ENCODE assay signal across 17 cellular contexts in the genomic region with DNA sequence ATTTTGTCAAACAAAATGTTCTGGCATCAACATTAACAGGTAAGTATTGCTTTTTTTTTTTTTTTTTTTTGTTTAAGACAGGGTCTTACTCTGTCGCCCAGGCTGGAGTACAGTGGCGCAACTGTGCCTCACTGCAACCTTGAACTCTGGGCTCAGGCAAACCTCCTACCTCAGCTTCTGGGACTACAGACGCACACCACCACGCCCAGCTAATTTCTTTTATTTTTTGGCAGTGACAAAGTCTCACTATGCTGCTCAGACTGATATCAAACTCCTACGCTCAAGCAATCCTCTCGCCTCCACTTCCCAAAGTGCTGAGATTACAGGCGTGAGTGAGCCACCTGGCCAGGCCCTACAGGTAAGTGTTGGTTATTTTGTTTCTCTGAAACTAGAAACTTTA. TPM values are rescaled to one million over a fixed set of nuclear protein-coding genes. Genes with fewer than 3 reads are reported as not detected.
DNase-seq lines count a peak whose midpoint lies in the region; ATAC-seq, FAIRE-seq and TF ChIP-seq lines count a peak whose summit lies in the region.
"Had no signal": no experiment of that assay in that cellular context is flagged by ENCODE, and none has a peak within 500 bp of the region (broad histone marks: within the 10 kb centered on the region; RNA-seq: fewer than 3 reads in every experiment).

No MANE protein-coding gene starts in this region.

- H3K27me3 ChIP-seq in PC-3 (ENCODE audit: low read length) (no peaks in the 10 kb centered on the region), hepatocyte (no peaks in the 10 kb centered on the region), small intestine (ENCODE audit: control insufficient read depth in 2 of 2, insufficient read depth in 2 of 2, low read length in 2 of 2) (no peaks in the 10 kb centered on the region)
- H3K27me3 ChIP-seq: ascending aorta, ovary had no signal

- H2AFZ ChIP-seq in PC-3 (ENCODE audit: low read length), result no peak overlapping the region
- H2AFZ ChIP-seq in hepatocyte, result no peak overlapping the region

- peaks cover 11% of the 10 kb centered on the region for H3K4me1 ChIP-seq in PC-3 (ENCODE audit: insufficient read depth, low read length)
- peaks cover 29% of the 10 kb centered on the region for H3K4me1 ChIP-seq in hepatocyte (ENCODE audit: insufficient read depth)
- no peaks in the 10 kb centered on the region for H3K4me1 ChIP-seq in small intestine (ENCODE audit: control insufficient read depth in 2 of 2, insufficient read depth in 1 of 2, low read depth in 1 of 2, low read length in 1 of 2)

- CTCF ChIA-PET in activated CD4-positive, alpha-beta memory T cell treated with anti-CD3 and anti-CD28 coated beads for 36 hours (lab: Charles Lee), result no interaction called here
- CTCF ChIA-PET in activated CD4-positive, alpha-beta memory T cell treated with anti-CD3 and anti-CD28 coated beads, Interleukin-2, amount 10 ng/mL, durations not matched to agents 7 days and 5 days (lab: Charles Lee), result interaction anchor here (1.0 kb wide), 1 partner anchor 136 kb away, joined by 3 read pairs; no protein-coding TSS in a partner anchor
- CTCF ChIA-PET in PC-3 (lab: Charles Lee), result no interaction called here

- H3K4me2 ChIP-seq in PC-3 (ENCODE audit: low read length) (peak overlapping the region; percentile 91), hepatocyte (peak overlapping the region; percentile 79)

- H3K9me2 ChIP-seq in PC-3 (replicated peaks; ENCODE audit: low read length) (no peaks in the 10 kb centered on the region), hepatocyte (replicated peaks; ENCODE audit: insufficient read depth) (no peaks in the 10 kb centered on the region)

- no peaks in the 10 kb centered on the region for H3K36me3 ChIP-seq in PC-3 (ENCODE audit: low read depth, low read length)
- H3K36me3 ChIP-seq in hepatocyte (replicated peaks; ENCODE audit: insufficient read depth, low read depth), result no peaks in the 10 kb centered on the region
- H3K36me3 ChIP-seq in small intestine (ENCODE audit: control insufficient read depth in 2 of 2, insufficient read depth in 2 of 2, low read length in 2 of 2), result no peaks in the 10 kb centered on the region
- H3K36me3 ChIP-seq: ascending aorta, ovary had no signal

- no peaks in the 10 kb centered on the region for H3K9me3 Mint-ChIP-seq in activated CD4-positive, alpha-beta memory T cell treated with anti-CD3 and anti-CD28 coated beads for 36 hours
- peaks cover 4% of the 10 kb centered on the region for H3K9me3 Mint-ChIP-seq in activated CD4-positive, alpha-beta memory T cell treated with anti-CD3 and anti-CD28 coated beads, Interleukin-2, amount 10 ng/mL, durations not matched to agents 7 days and 5 days

- no peak overlapping the region for H3K27ac Mint-ChIP-seq in activated CD4-positive, alpha-beta memory T cell treated with anti-CD3 and anti-CD28 coated beads for 36 hours
- H3K27ac Mint-ChIP-seq in activated CD4-positive, alpha-beta memory T cell treated with anti-CD3 and anti-CD28 coated beads, Interleukin-2, amount 10 ng/mL, durations not matched to agents 7 days and 5 days, result no peak overlapping the region

- in situ Hi-C loops in G401 (cut with HindIII; ENCODE audit: low sequenced_read_pairs), result no loop called here

- intact Hi-C loops in activated CD4-positive, alpha-beta memory T cell treated with anti-CD3 and anti-CD28 coated beads for 36 hours (cut with micrococcal nuclease), result loop anchor here (5.0 to 10.0 kb wide), 2 partner anchors 374 to 408 kb away; a partner anchor contains a TSS
- intact Hi-C loops in PC-3 (cut with micrococcal nuclease), result loop anchor here (5.0 kb wide), 1 partner anchor 137 kb away; no protein-coding TSS in a partner anchor

- POLR2A ChIA-PET in activated CD4-positive, alpha-beta memory T cell treated with anti-CD3 and anti-CD28 coated beads for 36 hours (lab: Charles Lee), result no interaction called here
- POLR2A ChIA-PET in activated CD4-positive, alpha-beta memory T cell treated with anti-CD3 and anti-CD28 coated beads, Interleukin-2, amount 10 ng/mL, durations not matched to agents 7 days and 5 days (lab: Charles Lee), result interaction anchor here (1.4 to 2.0 kb wide), 2 partner anchors 51 to 82 kb away, joined by 4 to 8 read pairs; no protein-coding TSS in a partner anchor
- POLR2A ChIA-PET in PC-3 (lab: Charles Lee; ENCODE audit: unreplicated experiment), result no interaction called here

- H4K20me1 ChIP-seq in PC-3 (ENCODE audit: low read length) (peaks cover 29% of the 10 kb centered on the region), hepatocyte (ENCODE audit: insufficient read depth, poor library complexity, severe bottlenecking) (peaks cover 41% of the 10 kb centered on the region)

- H3K9ac ChIP-seq in PC-3 (ENCODE audit: low read length), result no peak overlapping the region

- DNase-seq in activated CD4-positive, alpha-beta memory T cell treated with anti-CD3 and anti-CD28 coated beads for 36 hours, result no peak
- no peak for DNase-seq in activated CD4-positive, alpha-beta memory T cell treated with anti-CD3 and anti-CD28 coated beads, Interleukin-2, amount 10 ng/mL, durations not matched to agents 7 days and 5 days
- DNase-seq in PC-3 (no peak), hepatocyte (ENCODE audit: low spot score) (no peak), small intestine (peak; percentile 59), G401 (ENCODE audit: low spot score) (no peak), ureter (ENCODE audit: low spot score) (no peak)
- DNase-seq: activated CD8-positive, alpha-beta memory T cell treated with anti-CD3 and anti-CD28 coated beads for 24 hours; effector CD8-positive, alpha-beta T cell; H7; NCI-H1436 treated with DMSO at 0.1 percent for 48 hours; NCI-H82 had no signal

- H3K4me3 Mint-ChIP-seq in activated CD4-positive, alpha-beta memory T cell treated with anti-CD3 and anti-CD28 coated beads for 36 hours, result peak overlapping the region; percentile 13
- no peak overlapping the region for H3K4me3 Mint-ChIP-seq in activated CD4-positive, alpha-beta memory T cell treated with anti-CD3 and anti-CD28 coated beads, Interleukin-2, amount 10 ng/mL, durations not matched to agents 7 days and 5 days

- WGBS in hepatocyte (ENCODE audit: low lambda C conversion rate, missing lambda C conversion rate), result 82% methylated on average over 7 of the region's 7 CpGs
- WGBS in small intestine, 3 donors, result 22 to 62% (median 31%) methylated on average over 7 of the region's 7 CpGs

- no peak for TF ChIP-seq CTCF in PC-3 (conservative IDR thresholded peaks at IDR 0.05; ENCODE audit: low read depth, low read length)
- no peak for TF ChIP-seq CTCF in hepatocyte (IDR thresholded peaks at IDR 0.05; ENCODE audit: poor library complexity)

- H3K27ac ChIP-seq in PC-3 (ENCODE audit: low read length) (no peak overlapping the region), hepatocyte (no peak overlapping the region), small intestine (ENCODE audit: low read depth in 1 of 2, low read length in 1 of 2) (no peak overlapping the region)
- H3K27ac ChIP-seq: ascending aorta, ovary, SK-N-MC had no signal

- no peak for ATAC-seq in PC-3
- ATAC-seq in GM18867 (IDR thresholded peaks at IDR 0.05; ENCODE audit: unreplicated experiment), result no peak

- BruUV-seq in PC-3 (replicated peaks; lab: Mats Ljungman, UMichigan), result no TSS peak

- no peaks in the 10 kb centered on the region for H3K27me3 Mint-ChIP-seq in activated CD4-positive, alpha-beta memory T cell treated with anti-CD3 and anti-CD28 coated beads for 36 hours
- H3K27me3 Mint-ChIP-seq in activated CD4-positive, alpha-beta memory T cell treated with anti-CD3 and anti-CD28 coated beads, Interleukin-2, amount 10 ng/mL, durations not matched to agents 7 days and 5 days, result no peaks in the 10 kb centered on the region

- peaks cover 4% of the 10 kb centered on the region for H3K36me3 Mint-ChIP-seq in activated CD4-positive, alpha-beta memory T cell treated with anti-CD3 and anti-CD28 coated beads for 36 hours
- peaks cover 12% of the 10 kb centered on the region for H3K36me3 Mint-ChIP-seq in activated CD4-positive, alpha-beta memory T cell treated with anti-CD3 and anti-CD28 coated beads, Interleukin-2, amount 10 ng/mL, durations not matched to agents 7 days and 5 days (ENCODE audit: low read depth)

- H3K4me3 ChIP-seq in PC-3 (ENCODE audit: low read length) (no peak overlapping the region), hepatocyte (no peak overlapping the region), small intestine (ENCODE audit: low read depth in 1 of 2, low read length in 2 of 2) (no peak overlapping the region)
- H3K4me3 ChIP-seq: ovary had no signal

- H3K4me1 Mint-ChIP-seq in activated CD4-positive, alpha-beta memory T cell treated with anti-CD3 and anti-CD28 coated beads for 36 hours (ENCODE audit: low read depth), result peaks cover 46% of the 10 kb centered on the region
- H3K4me1 Mint-ChIP-seq in activated CD4-positive, alpha-beta memory T cell treated with anti-CD3 and anti-CD28 coated beads, Interleukin-2, amount 10 ng/mL, durations not matched to agents 7 days and 5 days, result peaks cover 21% of the 10 kb centered on the region

- H3K9me3 ChIP-seq in PC-3 (ENCODE audit: low read length), result no peaks in the 10 kb centered on the region
- no peaks in the 10 kb centered on the region for H3K9me3 ChIP-seq in hepatocyte (ENCODE audit: low read depth)
- no peaks in the 10 kb centered on the region for H3K9me3 ChIP-seq in small intestine (ENCODE audit: control insufficient read depth, low read depth)
- H3K9me3 ChIP-seq: ascending aorta, ovary had no signal

- no peaks in the 10 kb centered on the region for H3F3A ChIP-seq in PC-3 (ENCODE audit: low read length, unreplicated experiment)

- H3K79me2 ChIP-seq in PC-3 (ENCODE audit: low read length), result peaks cover 73% of the 10 kb centered on the region
- peaks cover 66% of the 10 kb centered on the region for H3K79me2 ChIP-seq in hepatocyte

- no peak for FAIRE-seq in small intestine (lab: Jason Lieb, UNC)
- FAIRE-seq: HTR-8/SVneo had no signal

RNA-seq across cellular contexts. Expression of a gene that starts 2.4 kb away (rescaled TPM):
- total RNA-seq in activated CD4-positive, alpha-beta memory T cell treated with anti-CD3 and anti-CD28 coated beads for 36 hours, result 10 to 100 TPM; 54.6 to 62.1 TPM
- total RNA-seq in activated CD4-positive, alpha-beta memory T cell treated with anti-CD3 and anti-CD28 coated beads, Interleukin-2, amount 10 ng/mL, durations not matched to agents 7 days and 5 days, result 10 to 100 TPM; 68.1 to 71.8 TPM
- total RNA-seq in PC-3 (2014; rRNA removed), result 36.1 and 37.4 TPM in 2 replicates
- total RNA-seq in hepatocyte, result 46.4 and 58.0 TPM in 2 replicates
- polyA plus RNA-seq in hepatocyte, result 37.9 and 44.6 TPM in 2 replicates
- 10 to 100 TPM in 1 of 3 donors, 1 to 10 TPM in 2; 2.9 to 10.6 (median 3.5) TPM for polyA plus RNA-seq in small intestine
- total RNA-seq in G401 (2014; rRNA removed; shearing (Covaris generic)), result 12.2 and 17.1 TPM in 2 replicates
- 69.3 TPM for total RNA-seq in ureter

RNA-seq across cellular contexts. Expression of a gene that starts 51.7 kb away (rescaled TPM):
- total RNA-seq in activated CD4-positive, alpha-beta memory T cell treated with anti-CD3 and anti-CD28 coated beads for 36 hours, result 10 to 100 TPM; 19.9 to 20.6 TPM
- 10 to 100 TPM; 21.2 to 23.5 TPM for total RNA-seq in activated CD4-positive, alpha-beta memory T cell treated with anti-CD3 and anti-CD28 coated beads, Interleukin-2, amount 10 ng/mL, durations not matched to agents 7 days and 5 days
- total RNA-seq in PC-3 (2014; rRNA removed) (not detected in 2 replicates), hepatocyte (76.3 and 78.9 TPM in 2 replicates), ureter (8.9 TPM)
- polyA plus RNA-seq in hepatocyte (56.4 and 58.0 TPM in 2 replicates), small intestine (1 to 10 TPM in 2 of 3 donors, not detected in 1; 1.9 to 4.1 TPM)
- total RNA-seq in G401 (2014; rRNA removed; shearing (Covaris generic)), result not detected in 2 replicates
